ENCODE assay signal across 1 cellular context in genomic region chr2:169584005-169584877, GRCh38.
A peak's percentile ranks its signal among the peaks of the same experiment; 100 is the strongest.
TF ChIP-seq lines count a peak whose summit lies in the region.

Gene PPIG (plus strand): TSS chr2:169584351. CDS start chr2:169604042, 19,691 bp downstream.

TF ChIP-seq in A549, 52 proteins besides CTCF, POLR2A, EP300 and RAD21 (continued from another document):
- TF ChIP-seq MAX (IDR thresholded peaks at IDR 0.05), result peak; percentile 74
- no peak for TF ChIP-seq ZNF302 (CRISPR knock-in tag; IDR thresholded peaks at IDR 0.05)
